23 cellular contexts compared by ENCODE assay signal in genomic region chr1:198275598-198275997, GRCh38.
DNase-seq lines count a peak whose midpoint lies in the region; ATAC-seq and TF ChIP-seq lines count a peak whose summit lies in the region.
"Had no signal": no experiment of that assay in that cellular context is flagged by ENCODE, and none has a peak within 500 bp of the region (broad histone marks: within the 10 kb centered on the region; RNA-seq: fewer than 3 reads in every experiment).

No MANE protein-coding gene starts in this region.

- no peak overlapping the region for H3K9ac ChIP-seq in GM23248

- H3K4me2 ChIP-seq in GM23248 (ENCODE audit: unreplicated experiment), result peak overlapping the region; percentile 16
- H3K4me2 ChIP-seq in OCI-LY7 (ENCODE audit: low read length), result no peak overlapping the region

- H2AFZ ChIP-seq in GM23248, result no peak overlapping the region
- H2AFZ ChIP-seq in OCI-LY7 (ENCODE audit: low read length), result no peak overlapping the region

- H3K9me2 ChIP-seq in GM23248 (ENCODE audit: insufficient read depth), result no peaks in the 10 kb centered on the region
- H3K9me2 ChIP-seq in OCI-LY7 (ENCODE audit: insufficient read depth, low read length), result no peaks in the 10 kb centered on the region

- H3K9me3 ChIP-seq in GM23248 (ENCODE audit: low read depth) (no peaks in the 10 kb centered on the region), OCI-LY7 (ENCODE audit: low read length) (no peaks in the 10 kb centered on the region)
- H3K9me3 ChIP-seq: uterus had no signal

- DNase-seq in COR-L47 (lab: John Stamatoyannopoulos, UW), result peak; percentile 17
- DNase-seq in GM23248, result no peak
- no peak for DNase-seq in OCI-LY7 (ENCODE audit: low spot score)
- peak; percentile 50 for DNase-seq in fibroblast of peridontal ligament (ENCODE audit: extremely low read depth)
- no peak for DNase-seq in HCEC 1CT
- no peak for DNase-seq in NCI-H1694 treated with DMSO at 0.1 percent for 48 hours (lab: John Stamatoyannopoulos, UW)
- DNase-seq: activated CD4-positive, alpha-beta T cell treated with anti-CD3 and anti-CD28 coated beads, Interleukin-2, amount 10 ng/mL, durations not matched to agents 24 days and 14 days; activated naive CD4-positive, alpha-beta T cell; activated T-cell treated with anti-CD3 and anti-CD28 coated beads, Interleukin-2, amount 50 U/mL, for 72 hours; CD4-positive, alpha-beta memory T cell; DMS 273 treated with DMSO at 0.1 percent for 48 hours; islet precursor cell; left ventricle myocardium superior; naive B cell; NCI-H2029 treated with DMSO at 0.1 percent for 48 hours; NCI-H2227 treated with DMSO at 0.1 percent for 48 hours; NCI-H774; stimulated activated CD8-positive, alpha-beta memory T cell treated with anti-CD3 and anti-CD28 coated beads, Interleukin-4, amount 100 ng/mL, for 48 hours; stimulated activated naive CD8-positive, alpha-beta T cell treated with anti-CD3 and anti-CD28 coated beads, Interleukin-15, amount 100 ng/mL, for 72 hours; uterus had no signal

- H3K27me3 ChIP-seq in GM23248 (replicated peaks; ENCODE audit: insufficient read depth), result no peaks in the 10 kb centered on the region
- H3K27me3 ChIP-seq: uterus had no signal

- in situ Hi-C loops in GM23248 (cut with MboI), result loop anchor here (25.0 kb wide), 1 partner anchor 412 kb away; no protein-coding TSS in a partner anchor

- CTCF ChIA-PET in OCI-LY7 (lab: Charles Lee; ENCODE audit: unreplicated experiment), result no interaction called here

- peaks cover 94% of the 10 kb centered on the region for H3K4me1 ChIP-seq in GM23248 (ENCODE audit: insufficient read depth)
- no peaks in the 10 kb centered on the region for H3K4me1 ChIP-seq in OCI-LY7 (ENCODE audit: insufficient read depth, low read length, poor library complexity, severe bottlenecking)
- H3K4me1 ChIP-seq: uterus had no signal

- H3F3A ChIP-seq in GM23248 (ENCODE audit: insufficient read depth), result peaks cover 73% of the 10 kb centered on the region

- intact Hi-C loops in OCI-LY7 (cut with micrococcal nuclease; ENCODE audit: unreplicated experiment), result loop anchor here (10.0 kb wide), 1 partner anchor 131 kb away; no protein-coding TSS in a partner anchor

- H3K27ac ChIP-seq in GM23248 (peak overlapping the region; percentile 26), OCI-LY7 (ENCODE audit: low read depth, low read length, poor library complexity, severe bottlenecking) (no peak overlapping the region)
- H3K27ac ChIP-seq: skin epidermis, uterus had no signal

- no TSS peak for BruUV-seq in OCI-LY7 (replicated peaks; lab: Mats Ljungman, UMichigan)

- 52 to 58% methylated on average over 1 of the region's 1 CpG for WGBS in GM23248 (ENCODE audit: low coverage in 1 of 2, low lambda C conversion rate in 2 of 2, missing lambda C conversion rate in 2 of 2), 2 experiments

- ATAC-seq in GM18861 (IDR thresholded peaks at IDR 0.05; ENCODE audit: unreplicated experiment) (no peak), HG03108 (IDR thresholded peaks at IDR 0.05; ENCODE audit: unreplicated experiment) (no peak)
- ATAC-seq: activated T-cell treated with anti-CD3 and anti-CD28 coated beads, Interleukin-2, amount 50 U/mL, for 72 hours; left ventricle myocardium superior; stimulated activated naive CD8-positive, alpha-beta T cell treated with anti-CD3 and anti-CD28 coated beads, Interleukin-15, amount 100 ng/mL, for 72 hours had no signal

- TF ChIP-seq CTCF in OCI-LY7 (conservative IDR thresholded peaks at IDR 0.05; ENCODE audit: low read length), result peak; percentile 51

- POLR2A ChIA-PET in OCI-LY7 (lab: Charles Lee), result interaction anchor here (0.6 to 0.7 kb wide), 2 partner anchors 8 to 19 kb away, joined by 3 to 4 read pairs; no protein-coding TSS in a partner anchor

- H4K20me1 ChIP-seq in GM23248 (ENCODE audit: insufficient read depth) (no peaks in the 10 kb centered on the region), OCI-LY7 (ENCODE audit: insufficient read depth, low read length) (no peaks in the 10 kb centered on the region)

- H3K79me2 ChIP-seq in GM23248 (ENCODE audit: insufficient read depth) (peaks cover 97% of the 10 kb centered on the region), OCI-LY7 (ENCODE audit: insufficient read depth, low read depth, low read length) (no peaks in the 10 kb centered on the region)

- H3K4me3 ChIP-seq in GM23248 (no peak overlapping the region), OCI-LY7 (ENCODE audit: low read depth, low read length, poor library complexity, severe bottlenecking) (no peak overlapping the region)
- H3K4me3 ChIP-seq: skin epidermis, uterus had no signal

- H3K36me3 ChIP-seq in GM23248 (ENCODE audit: low read depth) (peaks cover 65% of the 10 kb centered on the region), OCI-LY7 (ENCODE audit: insufficient read depth, low read length) (no peaks in the 10 kb centered on the region)
- H3K36me3 ChIP-seq: uterus had no signal

Comparison
In these comparisons a context has a peak if more than half of its experiments do, and no peak if none do; other contexts are left out.
1. DNase-seq: peak in COR-L47 (single experiment) and fibroblast of peridontal ligament (single experiment); none in GM23248 (single experiment), OCI-LY7 (single experiment), HCEC 1CT (single experiment) and NCI-H1694 treated with DMSO at 0.1 percent for 48 hours (single experiment).